In the genomic region with DNA sequence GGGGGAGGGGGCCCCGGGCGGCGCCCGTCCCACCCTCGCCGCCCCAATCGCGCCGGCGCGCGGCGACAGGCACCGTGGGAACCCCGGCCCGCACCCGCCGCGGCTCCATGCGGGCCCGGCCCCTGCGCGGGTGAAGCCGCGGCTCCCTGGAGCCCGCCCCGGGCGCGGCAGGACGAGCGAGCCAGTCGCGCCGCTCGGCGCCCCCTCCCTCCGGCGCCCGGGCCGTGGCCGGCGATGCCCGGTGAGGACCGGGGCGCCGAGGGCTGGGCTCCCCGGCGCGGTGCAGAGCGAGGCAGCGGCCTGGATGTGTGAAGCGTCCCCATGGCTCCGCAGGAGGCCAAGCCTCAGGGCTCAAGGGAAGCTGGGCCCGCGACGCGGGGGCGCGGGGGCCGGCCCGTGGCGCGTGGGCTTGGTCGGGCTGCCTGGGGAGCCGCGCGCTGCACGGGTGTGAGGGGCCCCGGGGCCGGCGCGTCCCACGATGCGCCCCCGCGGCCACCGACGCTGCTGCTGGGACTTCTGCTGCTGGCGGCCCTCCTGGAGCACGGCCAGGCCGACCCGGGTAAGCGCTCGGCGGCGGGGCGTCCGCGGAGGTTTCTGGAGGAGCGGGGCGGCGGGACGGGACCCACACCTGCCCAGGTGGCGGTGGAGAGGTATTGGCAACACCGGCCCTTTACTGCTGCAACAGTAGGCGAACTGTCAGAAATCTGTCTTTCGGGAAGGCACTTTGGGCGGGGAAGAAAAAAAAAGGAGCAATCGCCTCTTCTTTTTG, we compare ENCODE assay signal across 8 cellular contexts. TPM values are rescaled to one million over a fixed set of nuclear protein-coding genes. Genes with fewer than 3 reads are reported as not detected.
DNase-seq lines count a peak whose midpoint lies in the region; ATAC-seq and TF ChIP-seq lines count a peak whose summit lies in the region.

No MANE protein-coding gene starts in this region.

- TF ChIP-seq CTCF in GM10266 (IDR thresholded peaks at IDR 0.05; ENCODE audit: control insufficient read depth, insufficient read depth, low read depth, missing control alignments) (no peak), endothelial cell (IDR thresholded peaks at IDR 0.05; ENCODE audit: unreplicated experiment) (no peak)

- H3K36me3 Mint-ChIP-seq in endothelial cell (ENCODE audit: low read depth, unreplicated experiment), result no peaks in the 10 kb centered on the region

- peak overlapping the region; percentile 77 for H3K4me3 Mint-ChIP-seq in endothelial cell (ENCODE audit: unreplicated experiment)

- peaks cover 29% of the 10 kb centered on the region for H3K4me1 Mint-ChIP-seq in endothelial cell (ENCODE audit: unreplicated experiment)

- no peak overlapping the region for H3K27ac Mint-ChIP-seq in endothelial cell (ENCODE audit: unreplicated experiment)

- H3K27me3 Mint-ChIP-seq in endothelial cell (ENCODE audit: unreplicated experiment), result peaks cover 11% of the 10 kb centered on the region

- DNase-seq in GM10266 (ENCODE audit: extremely low spot score) (peak; percentile 59), NCI-H1092 treated with DMSO at 0.1 percent for 48 hours (lab: John Stamatoyannopoulos, UW) (peak; percentile 43), endothelial cell (ENCODE audit: low spot score) (peak; percentile 31), occipital lobe (lab: John Stamatoyannopoulos, UW) (peak; percentile 40), DMS153 (lab: John Stamatoyannopoulos, UW) (no peak)
- no peak for DNase-seq in stimulated activated CD4-positive, alpha-beta T cell treated with anti-CD3 and anti-CD28 coated beads, Interleukin-12 subunit alpha, Interleukin-12 subunit beta, amount 100 ng/mL, for 4 hours

- ATAC-seq in HG03354 (IDR thresholded peaks at IDR 0.05; ENCODE audit: poor library complexity, severe bottlenecking, unreplicated experiment), result no peak
- no peak for ATAC-seq in GM18907 (IDR thresholded peaks at IDR 0.05; ENCODE audit: unreplicated experiment)

- no peaks in the 10 kb centered on the region for H3K9me3 Mint-ChIP-seq in endothelial cell (ENCODE audit: unreplicated experiment)

RNA-seq across cellular contexts. Expression of gene KIAA1549L, which starts 0.6 kb away (rescaled TPM):
- total RNA-seq in endothelial cell (ENCODE audit: unreplicated experiment) (9.4 TPM), occipital lobe (41.2 TPM)

Comparison
In these comparisons a context has a peak if more than half of its experiments do, and no peak if none do; other contexts are left out.
1. DNase-seq: peak in GM10266 (single experiment), NCI-H1092 treated with DMSO at 0.1 percent for 48 hours (single experiment), endothelial cell (single experiment) and occipital lobe (single experiment); none in DMS153 (single experiment) and stimulated activated CD4-positive, alpha-beta T cell treated with anti-CD3 and anti-CD28 coated beads, Interleukin-12 subunit alpha, Interleukin-12 subunit beta, amount 100 ng/mL, for 4 hours (single experiment).